ENCODE assay signal across 25 cellular contexts in genomic region chr9:32942755-32943460, GRCh38.
"Had no signal": no experiment of that assay in that cellular context is flagged by ENCODE, and none has a peak within 500 bp of the region (broad histone marks: within the 10 kb centered on the region; RNA-seq: fewer than 3 reads in every experiment).

No MANE protein-coding gene starts in this region.

- H3K27ac Mint-ChIP-seq: activated naive CD4-positive, alpha-beta T cell treated with anti-CD3 and anti-CD28 coated beads, Interleukin-2, amount 10 ng/mL, durations not matched to agents 7 days and 5 days; activated naive CD8-positive, alpha-beta T cell treated with anti-CD3 and anti-CD28 coated beads, Interleukin-2, amount 50 U/mL, for 24 hours; endodermal cell; naive thymus-derived CD8-positive, alpha-beta T cell; T-helper 2 cell treated with Interferon-gamma antibody and Interleukin-4, amounts not matched to agents 5 μg/mL and 100 μg/mL, for 36 hours had no signal

- DNase-seq: activated CD4-positive, alpha-beta T cell treated with anti-CD3 and anti-CD28 coated beads, Interleukin-2, amount 50 U/mL, for 1 hour; activated CD4-positive, CD25-positive, alpha-beta regulatory T cell treated with anti-CD3 and anti-CD28 coated beads, Interleukin-2, amount 50 U/mL, for 72 hours; activated CD8-positive, alpha-beta memory T cell treated with anti-CD3 and anti-CD28 coated beads, Interleukin-2, amount 50 U/mL, for 4 hours; activated effector memory CD4-positive, alpha-beta T cell treated with Interleukin-2 at 50 U/mL for 16 hours; activated naive CD4-positive, alpha-beta T cell treated with anti-CD3 and anti-CD28 coated beads, Interleukin-2, amount 10 ng/mL, durations not matched to agents 7 days and 5 days; activated naive CD8-positive, alpha-beta T cell treated with anti-CD3 and anti-CD28 coated beads, Interleukin-2, amount 50 U/mL, for 24 hours; activated T-cell treated with anti-CD3 and anti-CD28 coated beads, Interleukin-2, amount 50 U/mL, for 4 hours; aorta; brain microvascular endothelial cell; central memory CD4-positive, alpha-beta T cell; dorsolateral prefrontal cortex; endodermal cell; foreskin melanocyte; glutamatergic neuron; hippocampal formation; islet precursor cell; left colon; lower lobe of right lung; naive thymus-derived CD8-positive, alpha-beta T cell; stimulated activated CD4-positive, alpha-beta T cell treated with anti-CD3 and anti-CD28 coated beads, Interleukin-12 subunit alpha, Interleukin-12 subunit beta, amount 100 ng/mL, for 4 hours; stimulated activated CD4-positive, alpha-beta T cell treated with anti-CD3 and anti-CD28 coated beads, Interleukin-1b, Interleukin-23, amount 100 ng/mL, for 48 hours; stimulated activated CD8-positive, alpha-beta memory T cell treated with anti-CD3 and anti-CD28 coated beads, Interleukin-4, amount 100 ng/mL, for 48 hours; stimulated activated naive CD4-positive, alpha-beta T cell; tibial artery had no signal

- H3K4me1 Mint-ChIP-seq: activated naive CD4-positive, alpha-beta T cell treated with anti-CD3 and anti-CD28 coated beads, Interleukin-2, amount 10 ng/mL, durations not matched to agents 7 days and 5 days; activated naive CD8-positive, alpha-beta T cell treated with anti-CD3 and anti-CD28 coated beads, Interleukin-2, amount 50 U/mL, for 24 hours; endodermal cell; naive thymus-derived CD8-positive, alpha-beta T cell had no signal

- H3K27me3 Mint-ChIP-seq: activated naive CD8-positive, alpha-beta T cell treated with anti-CD3 and anti-CD28 coated beads, Interleukin-2, amount 50 U/mL, for 24 hours; naive thymus-derived CD8-positive, alpha-beta T cell had no signal

- H3K36me3 Mint-ChIP-seq: activated naive CD4-positive, alpha-beta T cell treated with anti-CD3 and anti-CD28 coated beads, Interleukin-2, amount 10 ng/mL, durations not matched to agents 7 days and 5 days had no signal

- H3K4me3 Mint-ChIP-seq: activated naive CD4-positive, alpha-beta T cell treated with anti-CD3 and anti-CD28 coated beads, Interleukin-2, amount 10 ng/mL, durations not matched to agents 7 days and 5 days; activated naive CD8-positive, alpha-beta T cell treated with anti-CD3 and anti-CD28 coated beads, Interleukin-2, amount 50 U/mL, for 24 hours; activated T-cell treated with anti-CD3 and anti-CD28 coated beads, Interleukin-2, amount 50 U/mL, for 4 hours; endodermal cell; naive thymus-derived CD8-positive, alpha-beta T cell; T-helper 2 cell treated with Interferon-gamma antibody and Interleukin-4, amounts not matched to agents 5 μg/mL and 100 μg/mL, for 36 hours had no signal
